ENCODE assay signal across 1 cellular context in genomic region chr11:64777449-64778222, GRCh38.
TF ChIP-seq lines count a peak whose summit lies in the region.

No MANE protein-coding gene starts in this region.

TF ChIP-seq in SK-N-SH treated with all-trans-retinoic acid at 6 μM for 48 hours, 23 proteins besides CTCF, POLR2A, EP300 and RAD21 (continued from another document):
- TF ChIP-seq PATZ1 (CRISPR knock-in tag; IDR thresholded peaks at IDR 0.05; ENCODE audit: borderline replicate concordance) (no peak), ZC3H10 (CRISPR knock-in tag; IDR thresholded peaks at IDR 0.05) (no peak), ISL1 (CRISPR knock-in tag; IDR thresholded peaks at IDR 0.05) (no peak), ZFP30 (CRISPR knock-in tag; IDR thresholded peaks at IDR 0.05) (no peak), ZFP3 (CRISPR knock-in tag; IDR thresholded peaks at IDR 0.05) (no peak)
